Comparison of ENCODE assay signal across 8 cellular contexts in genomic region chr10:78973901-78974408, GRCh38.
DNase-seq lines count a peak whose midpoint lies in the region; ATAC-seq lines count a peak whose summit lies in the region.

No MANE protein-coding gene starts in this region.

- H3K4me3 ChIP-seq in ACC112 (ENCODE audit: low read depth, low read length), result peak overlapping the region; percentile 64

- POLR2A ChIA-PET in activated CD4-positive, alpha-beta T cell treated with anti-CD3 and anti-CD28 coated beads, Interleukin-2, amount 10 ng/mL, durations not matched to agents 7 days and 5 days (lab: Charles Lee), result no interaction called here

- peak overlapping the region; percentile 92 for H3K27ac Mint-ChIP-seq in activated CD4-positive, alpha-beta T cell treated with anti-CD3 and anti-CD28 coated beads, Interleukin-2, amount 10 ng/mL, durations not matched to agents 7 days and 5 days
- H3K27ac Mint-ChIP-seq in effector memory CD8-positive, alpha-beta T cell, result peak overlapping the region; percentile 95 to 96
- no peak overlapping the region for H3K27ac Mint-ChIP-seq in memory B cell

- peaks cover 1% of the 10 kb centered on the region for H3K27me3 Mint-ChIP-seq in activated CD4-positive, alpha-beta T cell treated with anti-CD3 and anti-CD28 coated beads, Interleukin-2, amount 10 ng/mL, durations not matched to agents 7 days and 5 days
- no peaks in the 10 kb centered on the region for H3K27me3 Mint-ChIP-seq in effector memory CD8-positive, alpha-beta T cell
- peaks cover 30% of the 10 kb centered on the region for H3K27me3 Mint-ChIP-seq in memory B cell

- CTCF ChIA-PET in activated CD4-positive, alpha-beta T cell treated with anti-CD3 and anti-CD28 coated beads, Interleukin-2, amount 10 ng/mL, durations not matched to agents 7 days and 5 days (lab: Charles Lee), result interaction anchor here (1.0 to 2.3 kb wide), 5 partner anchors 8 to 102 kb away, joined by 4 to 12 read pairs (median 6); no protein-coding TSS in a partner anchor

- H3K27me3 ChIP-seq in ACC112 (ENCODE audit: insufficient read depth, low read length), result no peaks in the 10 kb centered on the region

- ATAC-seq in GM18867 (IDR thresholded peaks at IDR 0.05; ENCODE audit: unreplicated experiment) (peak; percentile 40), HG03108 (IDR thresholded peaks at IDR 0.05; ENCODE audit: unreplicated experiment) (peak; percentile 30), memory B cell (ENCODE audit: low read depth) (peak; percentile 43)
- peak; percentile 28 for ATAC-seq in effector memory CD8-positive, alpha-beta T cell (replicated peaks)

- peaks cover 17% of the 10 kb centered on the region for H3K4me1 Mint-ChIP-seq in activated CD4-positive, alpha-beta T cell treated with anti-CD3 and anti-CD28 coated beads, Interleukin-2, amount 10 ng/mL, durations not matched to agents 7 days and 5 days
- H3K4me1 Mint-ChIP-seq in effector memory CD8-positive, alpha-beta T cell (ENCODE audit: low read depth in 2 of 2), result peaks cover 15 to 19% of the 10 kb centered on the region in 2 donors
- H3K4me1 Mint-ChIP-seq in memory B cell, result peaks cover 11% of the 10 kb centered on the region

- peak overlapping the region; percentile 81 for H3K4me3 Mint-ChIP-seq in activated CD4-positive, alpha-beta T cell treated with anti-CD3 and anti-CD28 coated beads, Interleukin-2, amount 10 ng/mL, durations not matched to agents 7 days and 5 days
- peak overlapping the region; percentile 92 to 94 for H3K4me3 Mint-ChIP-seq in effector memory CD8-positive, alpha-beta T cell
- peak overlapping the region; percentile 86 for H3K4me3 Mint-ChIP-seq in memory B cell

- no peak overlapping the region for H2AFZ ChIP-seq in ACC112 (ENCODE audit: low read length, unreplicated experiment)

- H3K79me2 ChIP-seq in ACC112 (ENCODE audit: control insufficient read depth, insufficient read depth, low read length, unreplicated experiment), result peaks cover 17% of the 10 kb centered on the region

- H3K27ac ChIP-seq in ACC112 (ENCODE audit: low read depth, low read length), result peak overlapping the region; percentile 93

- H3K9me3 Mint-ChIP-seq in activated CD4-positive, alpha-beta T cell treated with anti-CD3 and anti-CD28 coated beads, Interleukin-2, amount 10 ng/mL, durations not matched to agents 7 days and 5 days, result no peaks in the 10 kb centered on the region
- no peaks in the 10 kb centered on the region for H3K9me3 Mint-ChIP-seq in effector memory CD8-positive, alpha-beta T cell
- no peaks in the 10 kb centered on the region for H3K9me3 Mint-ChIP-seq in memory B cell

- no peaks in the 10 kb centered on the region for H3K36me3 ChIP-seq in ACC112 (ENCODE audit: insufficient read depth, low read length)

- peak; percentile 75 for DNase-seq in NCI-H2171 (lab: John Stamatoyannopoulos, UW)
- peak; percentile 49 for DNase-seq in activated CD4-positive, alpha-beta T cell treated with anti-CD3 and anti-CD28 coated beads, Interleukin-2, amount 10 ng/mL, durations not matched to agents 7 days and 5 days
- peak in 2 of 3 experiments; percentile 5 to 22 for DNase-seq in effector memory CD8-positive, alpha-beta T cell
- no peak for DNase-seq in memory B cell (ENCODE audit: low spot score in 2 of 2)
- peak; percentile 3 to 10 for DNase-seq in stimulated activated CD8-positive, alpha-beta memory T cell treated with anti-CD3 and anti-CD28 coated beads, Interleukin-4, amount 100 ng/mL, for 4 hours (ENCODE audit: low read depth in 2 of 2, low spot score in 1 of 2)

- peaks cover 59% of the 10 kb centered on the region for H3K4me1 ChIP-seq in ACC112 (ENCODE audit: control insufficient read depth, insufficient read depth, low read length, unreplicated experiment)

- no peaks in the 10 kb centered on the region for H3K36me3 Mint-ChIP-seq in activated CD4-positive, alpha-beta T cell treated with anti-CD3 and anti-CD28 coated beads, Interleukin-2, amount 10 ng/mL, durations not matched to agents 7 days and 5 days (ENCODE audit: low read depth)
- peaks cover 8% of the 10 kb centered on the region for H3K36me3 Mint-ChIP-seq in effector memory CD8-positive, alpha-beta T cell (ENCODE audit: insufficient read depth)
- no peaks in the 10 kb centered on the region for H3K36me3 Mint-ChIP-seq in memory B cell

Comparison
In these comparisons a context has a peak if more than half of its experiments do, and no peak if none do; other contexts are left out.
1. DNase-seq: peak in NCI-H2171 (single experiment), activated CD4-positive, alpha-beta T cell treated with anti-CD3 and anti-CD28 coated beads, Interleukin-2, amount 10 ng/mL, durations not matched to agents 7 days and 5 days (single experiment), effector memory CD8-positive, alpha-beta T cell (2 of 3) and stimulated activated CD8-positive, alpha-beta memory T cell treated with anti-CD3 and anti-CD28 coated beads, Interleukin-4, amount 100 ng/mL, for 4 hours (2 of 2); none in memory B cell (0 of 2).
2. Peak in every context shown above with its lines, with median percentiles within 50 percentile points of each other: ATAC-seq and H3K4me3 Mint-ChIP-seq.